In the genomic region with DNA sequence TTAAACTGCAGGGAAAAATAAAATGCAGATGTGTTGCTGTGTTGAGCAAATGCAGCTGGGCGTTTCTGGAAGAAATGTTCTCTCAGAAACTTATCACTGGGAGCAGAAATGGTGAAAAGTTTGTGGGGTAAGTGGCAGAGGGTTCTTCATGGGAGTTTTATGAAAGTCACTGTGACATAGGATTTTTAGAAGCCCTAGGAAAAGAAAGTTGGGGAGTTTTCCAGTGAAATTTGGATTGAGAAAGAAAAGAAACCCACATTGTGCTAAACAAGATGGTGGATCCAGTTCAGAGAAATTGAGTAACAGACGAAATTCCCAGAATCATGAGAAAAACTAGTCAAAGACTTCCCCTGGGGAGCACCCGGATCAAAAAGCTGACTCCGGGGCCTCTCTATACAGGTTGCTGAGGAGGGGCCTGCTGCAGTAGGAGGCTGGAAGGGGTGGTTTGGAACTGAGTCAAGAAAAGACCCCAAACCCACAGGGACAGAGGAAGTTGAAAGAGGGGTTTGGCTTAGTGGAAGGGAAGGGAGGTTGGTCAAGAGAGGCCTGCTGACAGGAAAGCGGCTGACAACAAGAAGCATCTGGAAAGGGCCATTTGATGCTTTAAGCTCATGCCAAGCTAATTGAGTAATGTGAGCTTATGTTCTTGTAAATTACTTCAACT, we compare ENCODE assay signal across 29 cellular contexts.
DNase-seq lines count a peak whose midpoint lies in the region; ATAC-seq and TF ChIP-seq lines count a peak whose summit lies in the region.
"Had no signal": no experiment of that assay in that cellular context is flagged by ENCODE, and none has a peak within 500 bp of the region (broad histone marks: within the 10 kb centered on the region; RNA-seq: fewer than 3 reads in every experiment).

No MANE protein-coding gene starts in this region.

- no peaks in the 10 kb centered on the region for H3K4me1 Mint-ChIP-seq in CD8-positive, alpha-beta T cell (ENCODE audit: low read depth)
- H3K4me1 Mint-ChIP-seq: activated CD4-positive, alpha-beta T cell treated with anti-CD3 and anti-CD28 coated beads, Interleukin-2, amount 10 ng/mL, durations not matched to agents 24 days and 14 days had no signal

- peaks cover 0 to 3% of the 10 kb centered on the region in 2 donors for H3K36me3 ChIP-seq in psoas muscle (ENCODE audit: insufficient read depth in 1 of 2, low read depth in 1 of 2)
- H3K36me3 ChIP-seq in CD8-positive, alpha-beta T cell (ENCODE audit: insufficient read depth, low read length): no peaks in the 10 kb centered on the region
- H3K36me3 ChIP-seq: adrenal gland, Peyer's patch, WERI-Rb-1 had no signal

- H3K27me3 Mint-ChIP-seq in CD8-positive, alpha-beta T cell (ENCODE audit: low read depth): no peaks in the 10 kb centered on the region

- WGBS in psoas muscle, 3 donors: 86 to 91% (median 88%) methylated on average over 5 of the region's 5 CpGs

- H3K4me3 Mint-ChIP-seq in CD8-positive, alpha-beta T cell: no peak overlapping the region
- H3K4me3 Mint-ChIP-seq: activated CD4-positive, alpha-beta T cell treated with anti-CD3 and anti-CD28 coated beads, Interleukin-2, amount 10 ng/mL, durations not matched to agents 24 days and 14 days; activated T-cell treated with anti-CD3 and anti-CD28 coated beads, Interleukin-2, amount 50 U/mL, for 4 hours; endodermal cell; HFFc6 had no signal

- no peaks in the 10 kb centered on the region for H3K27me3 ChIP-seq in psoas muscle (ENCODE audit: insufficient read depth in 3 of 3, low read length in 2 of 3)
- H3K27me3 ChIP-seq in CD8-positive, alpha-beta T cell (ENCODE audit: insufficient read depth, low read length): no peaks in the 10 kb centered on the region
- H3K27me3 ChIP-seq: adrenal gland, Peyer's patch, testis had no signal

- peaks cover under 1% of the 10 kb centered on the region for H3K4me1 ChIP-seq in psoas muscle
- H3K4me1 ChIP-seq in CD8-positive, alpha-beta T cell (ENCODE audit: insufficient read depth, low read length): no peaks in the 10 kb centered on the region
- H3K4me1 ChIP-seq: adrenal gland, Peyer's patch, testis had no signal

- DNase-seq in EH (ENCODE audit: low read depth) (peak; percentile 17), choroid plexus epithelial cell (ENCODE audit: low read depth) (peak; percentile 74), left ventricle myocardium superior (no peak), psoas muscle (no peak), NCI-H226 (no peak), iPS-NIHi7 (ENCODE audit: extremely low spot score) (no peak), NCI-H2196 treated with DMSO at 0.1 percent for 48 hours (lab: John Stamatoyannopoulos, UW; ENCODE audit: unreplicated experiment) (no peak)
- DNase-seq in CD8-positive, alpha-beta T cell: no peak
- DNase-seq: activated CD4-positive, alpha-beta T cell treated with anti-CD3 and anti-CD28 coated beads, Interleukin-2, amount 10 ng/mL, durations not matched to agents 24 days and 14 days; activated naive CD4-positive, alpha-beta T cell; activated T-cell treated with anti-CD3 and anti-CD28 coated beads, Interleukin-2, amount 50 U/mL, for 4 hours; adrenal gland; Calu3; cortex of kidney; endodermal cell; GOT3; HFFc6; Karpas-422; NCI-H526; Peyer's patch; posterior cingulate gyrus; stimulated activated naive CD4-positive, alpha-beta T cell; SW 1271; T-helper 9 cell; testis; WERI-Rb-1 had no signal

- peak; percentile 68 for ATAC-seq in left ventricle myocardium superior
- peak; percentile 33 to 47 (median 37) for ATAC-seq in psoas muscle
- ATAC-seq in CD8-positive, alpha-beta T cell: no peak
- ATAC-seq: activated T-cell treated with anti-CD3 and anti-CD28 coated beads, Interleukin-2, amount 50 U/mL, for 4 hours; esophagus mucosa; HepG2 had no signal

- peak overlapping the region; percentile 3 for H3K27ac ChIP-seq in psoas muscle
- H3K27ac ChIP-seq in CD8-positive, alpha-beta T cell (ENCODE audit: low read depth, low read length): no peak overlapping the region
- H3K27ac ChIP-seq: adrenal gland, C4-2B, Peyer's patch, testis, WERI-Rb-1 had no signal

- TF ChIP-seq CTCF in choroid plexus epithelial cell (conservative IDR thresholded peaks at IDR 0.05; ENCODE audit: low read depth, low read length) (no peak), psoas muscle (IDR thresholded peaks at IDR 0.05) (no peak)
- TF ChIP-seq CTCF in CD8-positive, alpha-beta T cell (IDR thresholded peaks at IDR 0.05): no peak

- H3K9me3 ChIP-seq in psoas muscle: peaks cover 8% of the 10 kb centered on the region
- no peaks in the 10 kb centered on the region for H3K9me3 ChIP-seq in CD8-positive, alpha-beta T cell (ENCODE audit: low read length)
- H3K9me3 ChIP-seq: adrenal gland, testis had no signal

- H3K4me3 ChIP-seq in choroid plexus epithelial cell (ENCODE audit: low read depth, low read length) (no peak overlapping the region), psoas muscle (no peak overlapping the region)
- H3K4me3 ChIP-seq in CD8-positive, alpha-beta T cell (ENCODE audit: low read depth, low read length): no peak overlapping the region
- H3K4me3 ChIP-seq: adrenal gland, Peyer's patch, testis had no signal

- H3K27ac Mint-ChIP-seq in CD8-positive, alpha-beta T cell: no peak overlapping the region
- H3K27ac Mint-ChIP-seq: activated CD4-positive, alpha-beta T cell treated with anti-CD3 and anti-CD28 coated beads, Interleukin-2, amount 10 ng/mL, durations not matched to agents 24 days and 14 days; endodermal cell; HFFc6 had no signal

- intact Hi-C loops in left ventricle myocardium superior (cut with micrococcal nuclease) (no loop called here), psoas muscle (cut with DNase I) (no loop called here)
- intact Hi-C loops in CD8-positive, alpha-beta T cell (cut with DNase I, micrococcal nuclease): no loop called here

- POLR2A ChIA-PET in CD8-positive, alpha-beta T cell (lab: Charles Lee): no interaction called here

- H3K9me3 Mint-ChIP-seq in CD8-positive, alpha-beta T cell: peaks cover 8% of the 10 kb centered on the region

- CTCF ChIA-PET in CD8-positive, alpha-beta T cell (lab: Charles Lee): no interaction called here

- no peaks in the 10 kb centered on the region for H3K36me3 Mint-ChIP-seq in CD8-positive, alpha-beta T cell

Comparison
In these comparisons a context has a peak if more than half of its experiments do, and no peak if none do; other contexts are left out.
1. DNase-seq: peak in EH (single experiment) and choroid plexus epithelial cell (single experiment); none in left ventricle myocardium superior (single experiment), psoas muscle (0 of 2), CD8-positive, alpha-beta T cell (0 of 7), NCI-H226 (single experiment), iPS-NIHi7 (single experiment) and NCI-H2196 treated with DMSO at 0.1 percent for 48 hours (single experiment).